Comparison of ENCODE assay signal across 8 cellular contexts in genomic region chr16:2639071-2640063, GRCh38. TPM values are rescaled to one million over a fixed set of nuclear protein-coding genes. Genes with fewer than 3 reads are reported as not detected.
DNase-seq lines count a peak whose midpoint lies in the region; ATAC-seq, FAIRE-seq and TF ChIP-seq lines count a peak whose summit lies in the region.
"Not testable (repeated sequence)": the region's sequence is repeated elsewhere in the genome, so short reads cannot be mapped to it uniquely, and the experiment has no call there.

No MANE protein-coding gene starts in this region.

- H3K4me1 ChIP-seq in foreskin keratinocyte; naive thymus-derived CD4-positive, alpha-beta T cell (ENCODE audit: control insufficient read depth in 2 of 2, insufficient read depth in 2 of 2, low read length in 2 of 2): not testable (repeated sequence)

- intact Hi-C loops in activated CD4-positive, alpha-beta T cell treated with anti-CD3 and anti-CD28 coated beads, Interleukin-2, amount 10 ng/mL, durations not matched to agents 24 days and 14 days (cut with micrococcal nuclease); naive thymus-derived CD4-positive, alpha-beta T cell (cut with micrococcal nuclease): not testable (repeated sequence)

- peak; percentile 84 for FAIRE-seq in HTR-8/SVneo (lab: Jason Lieb, UNC)

- H3K27ac Mint-ChIP-seq in activated CD4-positive, alpha-beta T cell treated with anti-CD3 and anti-CD28 coated beads, Interleukin-2, amount 10 ng/mL, durations not matched to agents 24 days and 14 days; naive thymus-derived CD4-positive, alpha-beta T cell: not testable (repeated sequence)

- not testable (repeated sequence) for H3K27me3 Mint-ChIP-seq in activated CD4-positive, alpha-beta T cell treated with anti-CD3 and anti-CD28 coated beads, Interleukin-2, amount 10 ng/mL, durations not matched to agents 24 days and 14 days; naive thymus-derived CD4-positive, alpha-beta T cell

- not testable (repeated sequence) for H3K27me3 ChIP-seq in foreskin keratinocyte; naive thymus-derived CD4-positive, alpha-beta T cell (ENCODE audit: control insufficient read depth in 2 of 2, insufficient read depth in 2 of 2, low read length in 2 of 2)

- DNase-seq in AG04449 (ENCODE audit: low read depth, low spot score); HTR-8/SVneo (ENCODE audit: insufficient read length, low spot score); foreskin keratinocyte: not testable (repeated sequence)
- DNase-seq in activated CD4-positive, alpha-beta T cell treated with anti-CD3 and anti-CD28 coated beads, Interleukin-2, amount 10 ng/mL, durations not matched to agents 24 days and 14 days = peak; percentile 84
- peak; percentile 36 for DNase-seq in activated gamma-delta T cell treated with anti-CD3 and anti-CD28 coated beads, Interleukin-2, amount 50 U/mL, for 16 hours (ENCODE audit: low read depth)
- peak in 5 of 9 donors; percentile 17 to 42 (median 29) for DNase-seq in naive thymus-derived CD4-positive, alpha-beta T cell
- DNase-seq in stimulated activated CD4-positive, alpha-beta T cell treated with anti-CD3 and anti-CD28 coated beads, Interleukin-4, amount 100 ng/mL, for 4 hours = peak; percentile 30 to 42

- H3K36me3 ChIP-seq in naive thymus-derived CD4-positive, alpha-beta T cell (ENCODE audit: control insufficient read depth in 2 of 3, insufficient read depth in 3 of 3, low read length in 3 of 3) = not testable (repeated sequence)

- not testable (repeated sequence) for H3K9me3 ChIP-seq in naive thymus-derived CD4-positive, alpha-beta T cell (ENCODE audit: control insufficient read depth in 2 of 3, low read length in 3 of 3)

- not testable (repeated sequence) for H3K4me3 ChIP-seq in AG04449 (ENCODE audit: low read depth, low read length); naive thymus-derived CD4-positive, alpha-beta T cell (ENCODE audit: low read length)

- CTCF ChIA-PET in AG04449 (lab: Yijun Ruan, JAX); naive thymus-derived CD4-positive, alpha-beta T cell (lab: Charles Lee): not testable (repeated sequence)

- TF ChIP-seq CTCF in AG04449 (IDR thresholded peaks at IDR 0.05; ENCODE audit: insufficient read depth, low read length, missing control alignments) = peak; percentile 11
- TF ChIP-seq CTCF in foreskin keratinocyte (conservative IDR thresholded peaks at IDR 0.05) = not testable (repeated sequence)

- H3K36me3 Mint-ChIP-seq in activated CD4-positive, alpha-beta T cell treated with anti-CD3 and anti-CD28 coated beads, Interleukin-2, amount 10 ng/mL, durations not matched to agents 24 days and 14 days (ENCODE audit: low read depth); naive thymus-derived CD4-positive, alpha-beta T cell: not testable (repeated sequence)

- POLR2A ChIA-PET in AG04449 (lab: Yijun Ruan, JAX); naive thymus-derived CD4-positive, alpha-beta T cell (lab: Charles Lee): not testable (repeated sequence)

- not testable (repeated sequence) for H3K27ac ChIP-seq in foreskin keratinocyte; naive thymus-derived CD4-positive, alpha-beta T cell (ENCODE audit: low read depth, low read length)

- H3K9me3 Mint-ChIP-seq in activated CD4-positive, alpha-beta T cell treated with anti-CD3 and anti-CD28 coated beads, Interleukin-2, amount 10 ng/mL, durations not matched to agents 24 days and 14 days; naive thymus-derived CD4-positive, alpha-beta T cell: not testable (repeated sequence)

- ATAC-seq in GM18505 (IDR thresholded peaks at IDR 0.05; ENCODE audit: unreplicated experiment) (peak; percentile 67), foreskin keratinocyte (peak; percentile 70)
- peak; percentile 93 for ATAC-seq in naive thymus-derived CD4-positive, alpha-beta T cell

- not testable (repeated sequence) for TF ChIP-seq POLR2A in GM18505 (IDR thresholded peaks at IDR 0.05; ENCODE audit: borderline replicate concordance, extremely low read depth, insufficient read depth, insufficient read length)

- not testable (repeated sequence) for H3K4me3 Mint-ChIP-seq in activated CD4-positive, alpha-beta T cell treated with anti-CD3 and anti-CD28 coated beads, Interleukin-2, amount 10 ng/mL, durations not matched to agents 24 days and 14 days; naive thymus-derived CD4-positive, alpha-beta T cell

- not testable (repeated sequence) for H3K4me1 Mint-ChIP-seq in activated CD4-positive, alpha-beta T cell treated with anti-CD3 and anti-CD28 coated beads, Interleukin-2, amount 10 ng/mL, durations not matched to agents 24 days and 14 days; naive thymus-derived CD4-positive, alpha-beta T cell

RNA-seq across cellular contexts. Expression of gene KCTD5, which starts 43.0 kb away (rescaled TPM):
- 54.4 and 57.0 TPM in 2 replicates for total RNA-seq in activated CD4-positive, alpha-beta T cell treated with anti-CD3 and anti-CD28 coated beads, Interleukin-2, amount 10 ng/mL, durations not matched to agents 24 days and 14 days
- total RNA-seq in foreskin keratinocyte = 27.8 and 28.4 TPM in 2 replicates
- 22.5 and 23.8 TPM in 2 replicates for polyA plus RNA-seq in foreskin keratinocyte
- 10 to 100 TPM; 21.4 to 37.5 (median 24.6) TPM for total RNA-seq in naive thymus-derived CD4-positive, alpha-beta T cell
- 10 to 100 TPM; 15.7 to 26.2 TPM for polyA plus RNA-seq in naive thymus-derived CD4-positive, alpha-beta T cell
